Comparison of ENCODE assay signal across 8 cellular contexts in the genomic region with DNA sequence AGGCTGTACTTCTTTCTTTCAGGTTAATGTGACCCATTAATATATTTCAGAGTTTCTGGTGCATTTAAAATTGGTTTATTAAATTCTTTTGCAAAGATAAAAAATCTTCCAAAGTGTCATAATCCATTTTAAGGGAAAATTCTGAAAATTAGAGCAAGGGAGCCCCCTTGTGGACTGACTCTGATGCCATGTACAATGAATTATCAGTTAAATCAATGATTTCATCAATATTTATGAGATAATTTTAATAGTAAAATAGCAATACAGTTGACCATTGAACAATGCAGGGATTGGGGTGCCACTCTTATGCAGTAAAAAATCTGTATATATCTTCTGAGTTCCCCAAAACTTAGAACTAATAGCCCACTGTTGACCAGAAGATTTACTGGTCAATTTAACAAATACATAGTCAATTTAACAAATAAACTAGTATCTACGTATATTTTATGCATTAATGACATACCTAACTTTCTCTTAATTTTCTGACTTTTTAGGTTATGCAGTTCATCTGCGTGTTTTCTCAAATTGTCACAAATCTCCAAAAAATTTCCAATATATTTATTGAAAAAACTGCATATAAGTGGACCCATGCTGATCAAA.
DNase-seq lines count a peak whose midpoint lies in the region; ATAC-seq, FAIRE-seq and TF ChIP-seq lines count a peak whose summit lies in the region.

No MANE protein-coding gene starts in this region.

- in situ Hi-C loops in GM23248 (cut with MboI): no loop called here
- in situ Hi-C loops in HepG2 (cut with HindIII; ENCODE audit: extremely low pct_ligation_motif_present, low pct_unique_long_range_greater_than_20kb): no loop called here

- no peak overlapping the region for H2AFZ ChIP-seq in GM23248
- no peak overlapping the region for H2AFZ ChIP-seq in HepG2 (ENCODE audit: low read length)

- CTCF ChIA-PET in HepG2 (lab: Yijun Ruan, JAX; ENCODE audit: low intra/inter-chr PET ratio, low total read pairs): interaction anchor here (0.9 kb wide), 1 partner anchor 137 kb away, joined by 4 read pairs; no protein-coding TSS in a partner anchor

- peaks cover 9% of the 10 kb centered on the region for H3K4me1 ChIP-seq in GM23248 (ENCODE audit: insufficient read depth)
- peaks cover 9% of the 10 kb centered on the region for H3K4me1 ChIP-seq in adipocyte (ENCODE audit: control insufficient read depth, insufficient read depth, low read length)
- H3K4me1 ChIP-seq in HepG2 (ENCODE audit: insufficient read depth, low read length): peaks cover 29% of the 10 kb centered on the region

- H3K36me3 ChIP-seq in GM23248 (ENCODE audit: low read depth) (no peaks in the 10 kb centered on the region), adipocyte (ENCODE audit: control insufficient read depth, insufficient read depth, low read length, severe bottlenecking) (no peaks in the 10 kb centered on the region), HepG2 (replicated peaks in 1 of 2; ENCODE audit: control insufficient read depth in 1 of 2, insufficient read depth in 2 of 2, low read length in 2 of 2) (no peaks in the 10 kb centered on the region)

- ATAC-seq in HepG2: no peak
- no peak for ATAC-seq in HG03280 (IDR thresholded peaks at IDR 0.05; ENCODE audit: unreplicated experiment)
- ATAC-seq in HG03460 (IDR thresholded peaks at IDR 0.05; ENCODE audit: unreplicated experiment): no peak
- ATAC-seq in sciatic nerve: no peak

- TF ChIP-seq RAD21 in HepG2 (CRISPR knock-in tag; IDR thresholded peaks at IDR 0.05): no peak

- H3K9me2 ChIP-seq in GM23248 (ENCODE audit: insufficient read depth): no peaks in the 10 kb centered on the region

- no peak for FAIRE-seq in HepG2 (lab: Jason Lieb, UNC)

- H3K9ac ChIP-seq in GM23248: no peak overlapping the region
- peak overlapping the region; percentile 60 for H3K9ac ChIP-seq in adipocyte (ENCODE audit: low read length)
- no peak overlapping the region for H3K9ac ChIP-seq in HepG2 (ENCODE audit: insufficient read depth, low read depth, low read length)

- no peak overlapping the region for H3K27ac ChIP-seq in GM23248
- no peak overlapping the region for H3K27ac ChIP-seq in HepG2 (ENCODE audit: extremely low read length, insufficient read depth, low read length)

- intact Hi-C loops in HepG2 (cut with micrococcal nuclease; ENCODE audit: unreplicated experiment) (loop anchor here (5.0 kb wide), 4 partner anchors 446 to 1506 kb away; no protein-coding TSS in a partner anchor), sciatic nerve (cut with DNase I) (no loop called here)

- no peak for TF ChIP-seq POLR2A in HepG2 (IDR thresholded peaks at IDR 0.05; ENCODE audit: insufficient read depth in 1 of 2, low read depth in 2 of 2, low read length in 2 of 2)

- H3K27me3 ChIP-seq in GM23248 (replicated peaks; ENCODE audit: insufficient read depth) (no peaks in the 10 kb centered on the region), adipocyte (replicated peaks; ENCODE audit: control insufficient read depth, insufficient read depth, low read length) (no peaks in the 10 kb centered on the region), HepG2 (ENCODE audit: control insufficient read depth in 1 of 2, insufficient read depth in 2 of 2, low read length in 2 of 2) (no peaks in the 10 kb centered on the region)

- H4K20me1 ChIP-seq in GM23248 (ENCODE audit: insufficient read depth) (no peaks in the 10 kb centered on the region), HepG2 (ENCODE audit: insufficient read depth, low read length) (no peaks in the 10 kb centered on the region)

- no TSS peak for BruUV-seq in HepG2 (replicated peaks; lab: Mats Ljungman, UMichigan)

- H3K4me2 ChIP-seq in GM23248 (ENCODE audit: unreplicated experiment) (no peak overlapping the region), HepG2 (ENCODE audit: low read depth, low read length) (no peak overlapping the region)

- WGBS in GM23248 (ENCODE audit: low coverage in 1 of 2, low lambda C conversion rate in 2 of 2, missing lambda C conversion rate in 2 of 2), 2 experiments: 25 to 28% methylated on average over 2 of the region's 2 CpGs
- WGBS in HepG2 (ENCODE audit: low lambda C conversion rate): 2% methylated on average over 2 of the region's 2 CpGs

- POLR2A ChIA-PET in HepG2 (lab: Yijun Ruan, JAX): no interaction called here

- H3K4me3 ChIP-seq in AG09309 (ENCODE audit: control insufficient read depth, low read depth, low read length): no peak overlapping the region
- no peak overlapping the region for H3K4me3 ChIP-seq in GM23248
- H3K4me3 ChIP-seq in adipocyte (ENCODE audit: low read length): no peak overlapping the region
- H3K4me3 ChIP-seq in HepG2 (replicated peaks in 1 of 3; ENCODE audit: insufficient read depth in 1 of 3, low read depth in 2 of 3, low read length in 3 of 3): no peak overlapping the region

- H3K9me3 ChIP-seq in GM23248 (ENCODE audit: low read depth): no peaks in the 10 kb centered on the region
- H3K9me3 ChIP-seq in adipocyte (ENCODE audit: control insufficient read depth, low read length): no peaks in the 10 kb centered on the region
- H3K9me3 ChIP-seq in HepG2 (ENCODE audit: low read length): no peaks in the 10 kb centered on the region

- DNase-seq in AG09309 (ENCODE audit: low read depth): no peak
- peak; percentile 47 for DNase-seq in GM23248
- peak; percentile 61 for DNase-seq in adipocyte (ENCODE audit: low read depth)
- peak; percentile 3 for DNase-seq in HepG2 (ENCODE audit: low spot score)
- no peak for DNase-seq in DMS79 treated with DMSO at 0.1 percent for 48 hours (lab: John Stamatoyannopoulos, UW)
- no peak for DNase-seq in sciatic nerve (ENCODE audit: low spot score)

- peak; percentile 56 for TF ChIP-seq CTCF in AG09309 (IDR thresholded peaks at IDR 0.05; ENCODE audit: control insufficient read depth, insufficient read depth, low read depth, low read length, missing control alignments)
- peak; percentile 50 for TF ChIP-seq CTCF in HepG2 (CRISPR knock-in tag; IDR thresholded peaks at IDR 0.05)

- no peaks in the 10 kb centered on the region for H3K79me2 ChIP-seq in GM23248 (ENCODE audit: insufficient read depth)
- H3K79me2 ChIP-seq in HepG2 (ENCODE audit: insufficient read depth, low read length): no peaks in the 10 kb centered on the region

- TF ChIP-seq EP300 in HepG2 (IDR thresholded peaks at IDR 0.05; ENCODE audit: low read depth in 2 of 2, low read length in 2 of 2) (no peak), HepG2 (CRISPR knock-in tag; IDR thresholded peaks at IDR 0.05; ENCODE audit: borderline replicate concordance) (no peak)

- H3F3A ChIP-seq in GM23248 (ENCODE audit: insufficient read depth): 0 out of 2 replicates have a peak, but pooled peaks cover 3% of the 10 kb centered on the region

TF ChIP-seq in HepG2, 621 proteins besides CTCF, POLR2A, EP300 and RAD21 (continues in another document):
- TF ChIP-seq STAG1 (CRISPR knock-in tag; IDR thresholded peaks at IDR 0.05): peak; percentile 70
- no peak for TF ChIP-seq IRF2 (CRISPR knock-in tag; IDR thresholded peaks at IDR 0.05)
- no peak for TF ChIP-seq KAT8 (CRISPR knock-in tag; IDR thresholded peaks at IDR 0.05)
- TF ChIP-seq, protein P1, sequence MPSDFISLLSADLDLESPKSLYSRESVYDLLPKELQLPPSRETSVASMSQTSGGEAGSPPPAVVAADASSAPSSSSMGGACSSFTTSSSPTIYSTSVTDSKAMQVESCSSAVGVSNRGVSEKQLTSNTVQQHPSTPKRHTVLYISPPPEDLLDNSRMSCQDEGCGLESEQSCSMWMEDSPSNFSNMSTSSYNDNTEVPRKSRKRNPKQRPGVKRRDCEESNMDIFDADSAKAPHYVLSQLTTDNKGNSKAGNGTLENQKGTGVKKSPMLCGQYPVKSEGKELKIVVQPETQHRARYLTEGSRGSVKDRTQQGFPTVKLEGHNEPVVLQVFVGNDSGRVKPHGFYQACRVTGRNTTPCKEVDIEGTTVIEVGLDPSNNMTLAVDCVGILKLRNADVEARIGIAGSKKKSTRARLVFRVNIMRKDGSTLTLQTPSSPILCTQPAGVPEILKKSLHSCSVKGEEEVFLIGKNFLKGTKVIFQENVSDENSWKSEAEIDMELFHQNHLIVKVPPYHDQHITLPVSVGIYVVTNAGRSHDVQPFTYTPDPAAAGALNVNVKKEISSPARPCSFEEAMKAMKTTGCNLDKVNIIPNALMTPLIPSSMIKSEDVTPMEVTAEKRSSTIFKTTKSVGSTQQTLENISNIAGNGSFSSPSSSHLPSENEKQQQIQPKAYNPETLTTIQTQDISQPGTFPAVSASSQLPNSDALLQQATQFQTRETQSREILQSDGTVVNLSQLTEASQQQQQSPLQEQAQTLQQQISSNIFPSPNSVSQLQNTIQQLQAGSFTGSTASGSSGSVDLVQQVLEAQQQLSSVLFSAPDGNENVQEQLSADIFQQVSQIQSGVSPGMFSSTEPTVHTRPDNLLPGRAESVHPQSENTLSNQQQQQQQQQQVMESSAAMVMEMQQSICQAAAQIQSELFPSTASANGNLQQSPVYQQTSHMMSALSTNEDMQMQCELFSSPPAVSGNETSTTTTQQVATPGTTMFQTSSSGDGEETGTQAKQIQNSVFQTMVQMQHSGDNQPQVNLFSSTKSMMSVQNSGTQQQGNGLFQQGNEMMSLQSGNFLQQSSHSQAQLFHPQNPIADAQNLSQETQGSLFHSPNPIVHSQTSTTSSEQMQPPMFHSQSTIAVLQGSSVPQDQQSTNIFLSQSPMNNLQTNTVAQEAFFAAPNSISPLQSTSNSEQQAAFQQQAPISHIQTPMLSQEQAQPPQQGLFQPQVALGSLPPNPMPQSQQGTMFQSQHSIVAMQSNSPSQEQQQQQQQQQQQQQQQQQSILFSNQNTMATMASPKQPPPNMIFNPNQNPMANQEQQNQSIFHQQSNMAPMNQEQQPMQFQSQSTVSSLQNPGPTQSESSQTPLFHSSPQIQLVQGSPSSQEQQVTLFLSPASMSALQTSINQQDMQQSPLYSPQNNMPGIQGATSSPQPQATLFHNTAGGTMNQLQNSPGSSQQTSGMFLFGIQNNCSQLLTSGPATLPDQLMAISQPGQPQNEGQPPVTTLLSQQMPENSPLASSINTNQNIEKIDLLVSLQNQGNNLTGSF (CRISPR knock-in tag; IDR thresholded peaks at IDR 0.05): no peak
- TF ChIP-seq ZNF709 (CRISPR knock-in tag; IDR thresholded peaks at IDR 0.05): no peak
- no peak for TF ChIP-seq NFE2L2 (IDR thresholded peaks at IDR 0.05; ENCODE audit: low read length)
- no peak for TF ChIP-seq NCOA2 (CRISPR knock-in tag; IDR thresholded peaks at IDR 0.05)
- no peak for TF ChIP-seq ZMYM2 (CRISPR knock-in tag; IDR thresholded peaks at IDR 0.05)
- TF ChIP-seq SALL1 (CRISPR knock-in tag; IDR thresholded peaks at IDR 0.05): no peak
- TF ChIP-seq KLF6 (CRISPR knock-in tag; IDR thresholded peaks at IDR 0.05): no peak
- TF ChIP-seq MEIS1 (CRISPR knock-in tag; IDR thresholded peaks at IDR 0.05; ENCODE audit: borderline replicate concordance): no peak
- TF ChIP-seq SMAD1 (CRISPR knock-in tag; IDR thresholded peaks at IDR 0.05; ENCODE audit: borderline replicate concordance, low read depth): no peak
- TF ChIP-seq SMC3 (IDR thresholded peaks at IDR 0.05; ENCODE audit: low read length): peak; percentile 37

Comparison
In these comparisons a context has a peak if more than half of its experiments do, and no peak if none do; other contexts are left out.
1. DNase-seq: peak in GM23248 (single experiment), adipocyte (single experiment) and HepG2 (single experiment); none in AG09309 (single experiment), DMS79 treated with DMSO at 0.1 percent for 48 hours (single experiment) and sciatic nerve (single experiment).